Comparison of ENCODE assay signal across 1 cellular context in the genomic region with DNA sequence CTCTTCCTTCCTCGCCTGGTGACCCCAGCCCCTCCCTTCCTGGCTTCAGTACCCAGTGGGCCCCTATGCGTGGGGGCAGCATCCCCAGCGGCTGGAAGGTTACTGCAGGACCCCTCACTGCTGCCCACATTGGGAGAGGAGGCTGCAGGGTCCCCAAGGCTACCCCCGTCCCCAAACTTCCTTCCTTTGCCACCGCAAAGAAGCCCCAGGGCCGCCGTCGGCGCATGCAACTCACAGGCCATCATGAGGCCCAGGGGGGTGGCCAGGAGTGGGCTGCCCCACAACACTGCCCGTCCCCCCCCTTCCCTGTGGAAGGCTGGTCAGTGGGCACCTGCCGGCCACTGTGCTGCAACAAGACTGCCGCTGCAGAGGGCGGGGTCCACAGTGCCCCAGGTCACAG.
TF ChIP-seq lines count a peak whose summit lies in the region.

No MANE protein-coding gene starts in this region.

TF ChIP-seq in WTC11, 78 proteins besides CTCF, POLR2A, EP300 and RAD21 (continued from another document):
- TF ChIP-seq, protein P1, sequence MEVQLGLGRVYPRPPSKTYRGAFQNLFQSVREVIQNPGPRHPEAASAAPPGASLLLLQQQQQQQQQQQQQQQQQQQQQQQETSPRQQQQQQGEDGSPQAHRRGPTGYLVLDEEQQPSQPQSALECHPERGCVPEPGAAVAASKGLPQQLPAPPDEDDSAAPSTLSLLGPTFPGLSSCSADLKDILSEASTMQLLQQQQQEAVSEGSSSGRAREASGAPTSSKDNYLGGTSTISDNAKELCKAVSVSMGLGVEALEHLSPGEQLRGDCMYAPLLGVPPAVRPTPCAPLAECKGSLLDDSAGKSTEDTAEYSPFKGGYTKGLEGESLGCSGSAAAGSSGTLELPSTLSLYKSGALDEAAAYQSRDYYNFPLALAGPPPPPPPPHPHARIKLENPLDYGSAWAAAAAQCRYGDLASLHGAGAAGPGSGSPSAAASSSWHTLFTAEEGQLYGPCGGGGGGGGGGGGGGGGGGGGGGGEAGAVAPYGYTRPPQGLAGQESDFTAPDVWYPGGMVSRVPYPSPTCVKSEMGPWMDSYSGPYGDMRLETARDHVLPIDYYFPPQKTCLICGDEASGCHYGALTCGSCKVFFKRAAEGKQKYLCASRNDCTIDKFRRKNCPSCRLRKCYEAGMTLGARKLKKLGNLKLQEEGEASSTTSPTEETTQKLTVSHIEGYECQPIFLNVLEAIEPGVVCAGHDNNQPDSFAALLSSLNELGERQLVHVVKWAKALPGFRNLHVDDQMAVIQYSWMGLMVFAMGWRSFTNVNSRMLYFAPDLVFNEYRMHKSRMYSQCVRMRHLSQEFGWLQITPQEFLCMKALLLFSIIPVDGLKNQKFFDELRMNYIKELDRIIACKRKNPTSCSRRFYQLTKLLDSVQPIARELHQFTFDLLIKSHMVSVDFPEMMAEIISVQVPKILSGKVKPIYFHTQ (CRISPR knock-in tag; IDR thresholded peaks at IDR 0.05) = no peak
- no peak for TF ChIP-seq RELA (CRISPR knock-in tag; IDR thresholded peaks at IDR 0.05; ENCODE audit: borderline replicate concordance)
- TF ChIP-seq ZNF317 (CRISPR knock-in tag; IDR thresholded peaks at IDR 0.05; ENCODE audit: borderline replicate concordance, low read depth) = no peak
- TF ChIP-seq NFATC4 (CRISPR knock-in tag; IDR thresholded peaks at IDR 0.05) = no peak
- no peak for TF ChIP-seq GRHL2 (CRISPR knock-in tag; IDR thresholded peaks at IDR 0.05; ENCODE audit: insufficient replicate concordance, severe bottlenecking)
